In genomic region chr2:241271641-241272297, GRCh38 we compare ENCODE assay signal across 8 cellular contexts. TPM values are rescaled to one million over a fixed set of nuclear protein-coding genes. Genes with fewer than 3 reads are reported as not detected.
DNase-seq lines count a peak whose midpoint lies in the region; ATAC-seq and TF ChIP-seq lines count a peak whose summit lies in the region.

No MANE protein-coding gene starts in this region.

- CTCF ChIA-PET in activated naive CD4-positive, alpha-beta T cell treated with anti-CD3 and anti-CD28 coated beads for 36 hours (lab: Charles Lee): no interaction called here

- peak; percentile 23 for DNase-seq in NCI-H146 (lab: John Stamatoyannopoulos, UW)
- no peak for DNase-seq in NCI-H146 treated with DMSO at 0.1 percent for 48 hours (lab: John Stamatoyannopoulos, UW; ENCODE audit: unreplicated experiment)
- DNase-seq in SK-MEL-5 (ENCODE audit: low read depth, low spot score): peak; percentile 77
- peak; percentile 54 for DNase-seq in activated naive CD4-positive, alpha-beta T cell treated with anti-CD3 and anti-CD28 coated beads for 36 hours
- peak; percentile 88 for DNase-seq in stomach

- H3K36me3 ChIP-seq in gastroesophageal sphincter: peaks cover 0 to 24% of the 10 kb centered on the region in 2 donors
- H3K36me3 ChIP-seq in neuron (ENCODE audit: insufficient read depth, low read length): peaks cover 16% of the 10 kb centered on the region
- H3K36me3 ChIP-seq in stomach: peaks cover 1 to 23% (median 18%) of the 10 kb centered on the region in 4 donors

- in situ Hi-C loops in SK-MEL-5 (cut with HindIII; ENCODE audit: low pct_unique_long_range_greater_than_20kb, low sequenced_read_pairs): no loop called here

- 0% methylated on average over 4 to 8 of the region's 37 CpGs for WGBS in gastroesophageal sphincter (ENCODE audit: low coverage in 1 of 2), 2 donors
- 1 to 2% (median 2%) methylated on average over 17 to 37 of the region's 37 CpGs for WGBS in stomach, 5 donors

- peak overlapping the region; percentile 97 to 98 (median 98) for H3K27ac ChIP-seq in gastroesophageal sphincter
- peak overlapping the region; percentile 94 to 98 (median 97) for H3K27ac ChIP-seq in stomach

- H3K4me3 ChIP-seq in gastroesophageal sphincter (peak overlapping the region; percentile 98 to 99), neuron (ENCODE audit: low read length) (peak overlapping the region; percentile 57), stomach (peak overlapping the region; percentile 95 to 98 (median 97))

- peak in 1 of 2 donors; percentile 5 for TF ChIP-seq POLR2A in gastroesophageal sphincter (IDR thresholded peaks at IDR 0.05)
- no peak for TF ChIP-seq POLR2A in stomach (IDR thresholded peaks at IDR 0.05)

- H3K9me3 ChIP-seq in gastroesophageal sphincter: no peaks in the 10 kb centered on the region
- no peaks in the 10 kb centered on the region for H3K9me3 ChIP-seq in neuron (ENCODE audit: low read length)
- H3K9me3 ChIP-seq in stomach: no peaks in the 10 kb centered on the region

- H3K27me3 Mint-ChIP-seq in activated naive CD4-positive, alpha-beta T cell treated with anti-CD3 and anti-CD28 coated beads for 36 hours (ENCODE audit: low read depth): no peaks in the 10 kb centered on the region

- peaks cover 32% of the 10 kb centered on the region for H3K4me1 Mint-ChIP-seq in activated naive CD4-positive, alpha-beta T cell treated with anti-CD3 and anti-CD28 coated beads for 36 hours (ENCODE audit: low read depth)

- H2AFZ ChIP-seq in neuron (ENCODE audit: low read depth, low read length): no peak overlapping the region

- intact Hi-C loops in activated naive CD4-positive, alpha-beta T cell treated with anti-CD3 and anti-CD28 coated beads for 36 hours (cut with micrococcal nuclease): loop anchor here (2.0 kb wide), 2 partner anchors 29 to 43 kb away; partner anchors contain the start of genes HDLBP and SEPTIN2
- intact Hi-C loops in stomach (cut with DNase I; ENCODE audit: low total_unique reads): no loop called here

- peaks cover 9% of the 10 kb centered on the region for H3K9me3 Mint-ChIP-seq in activated naive CD4-positive, alpha-beta T cell treated with anti-CD3 and anti-CD28 coated beads for 36 hours

- H3K27me3 ChIP-seq in gastroesophageal sphincter (no peaks in the 10 kb centered on the region), neuron (ENCODE audit: insufficient read depth, low read length) (no peaks in the 10 kb centered on the region), stomach (no peaks in the 10 kb centered on the region)

- peak; percentile 48 for ATAC-seq in HG03066 (IDR thresholded peaks at IDR 0.05; ENCODE audit: low read depth, unreplicated experiment)
- peak; percentile 80 for ATAC-seq in gastroesophageal sphincter

- H3K4me1 ChIP-seq in gastroesophageal sphincter (peaks cover 0 to 63% (median 25%) of the 10 kb centered on the region in 3 donors), neuron (ENCODE audit: insufficient read depth, low read length) (peaks cover 8% of the 10 kb centered on the region), stomach (peaks cover 25 to 67% (median 55%) of the 10 kb centered on the region in 4 donors)

- peak overlapping the region; percentile 81 for H3K4me3 Mint-ChIP-seq in activated naive CD4-positive, alpha-beta T cell treated with anti-CD3 and anti-CD28 coated beads for 36 hours

- H3K27ac Mint-ChIP-seq in activated naive CD4-positive, alpha-beta T cell treated with anti-CD3 and anti-CD28 coated beads for 36 hours: peak overlapping the region; percentile 64

- peak in 1 of 4 experiments; percentile 8 for TF ChIP-seq CTCF in gastroesophageal sphincter (IDR thresholded peaks at IDR 0.05)
- TF ChIP-seq CTCF in stomach (IDR thresholded peaks at IDR 0.05): no peak

- TF ChIP-seq EP300 in gastroesophageal sphincter (IDR thresholded peaks at IDR 0.05) (no peak), stomach (IDR thresholded peaks at IDR 0.05) (no peak)

- H3K36me3 Mint-ChIP-seq in activated naive CD4-positive, alpha-beta T cell treated with anti-CD3 and anti-CD28 coated beads for 36 hours (ENCODE audit: low read depth): peaks cover 14% of the 10 kb centered on the region

RNA-seq across cellular contexts. Expression of gene HDLBP, which starts 43.7 kb away (rescaled TPM):
- total RNA-seq in SK-MEL-5 (2014; rRNA removed; shearing (Covaris generic)): 582 and 592 TPM in 2 replicates
- 467 and 555 TPM in 2 replicates for polyA plus RNA-seq in SK-MEL-5 (2015; cell fraction: cytosol; rRNA removed)
- 293 and 332 TPM in 2 replicates for polyA plus RNA-seq in SK-MEL-5 (2015; cell fraction: nucleus; rRNA removed)
- total RNA-seq in activated naive CD4-positive, alpha-beta T cell treated with anti-CD3 and anti-CD28 coated beads for 36 hours: 100 to 1,000 TPM; 278 to 297 TPM
- 100 to 1,000 TPM; 279 to 367 (median 295) TPM for total RNA-seq in gastroesophageal sphincter
- total RNA-seq in stomach: 100 to 1,000 TPM; 350 to 752 (median 530) TPM
- 100 to 1,000 TPM; 171 to 207 (median 173) TPM for polyA plus RNA-seq in stomach

RNA-seq across cellular contexts. Expression of gene SEPTIN2, which starts 44.0 kb away (rescaled TPM):
- 261 and 268 TPM in 2 replicates for total RNA-seq in SK-MEL-5 (2014; rRNA removed; shearing (Covaris generic))
- polyA plus RNA-seq in SK-MEL-5 (2015; cell fraction: cytosol; rRNA removed): 227 and 278 TPM in 2 replicates
- polyA plus RNA-seq in SK-MEL-5 (2015; cell fraction: nucleus; rRNA removed): 361 and 393 TPM in 2 replicates
- total RNA-seq in activated naive CD4-positive, alpha-beta T cell treated with anti-CD3 and anti-CD28 coated beads for 36 hours: 100 to 1,000 TPM; 216 to 227 TPM
- total RNA-seq in gastroesophageal sphincter (100 to 1,000 TPM; 317 to 360 (median 330) TPM), stomach (100 to 1,000 TPM in 4 of 5 donors, 10 to 100 TPM in 1; 88.7 to 603 (median 272) TPM)
- 100 to 1,000 TPM; 104 to 169 (median 164) TPM for polyA plus RNA-seq in stomach
